8 cellular contexts compared by ENCODE assay signal in genomic region chr1:45686081-45687013, GRCh38. TPM values are rescaled to one million over a fixed set of nuclear protein-coding genes. Genes with fewer than 3 reads are reported as not detected.
DNase-seq lines count a peak whose midpoint lies in the region; ATAC-seq, FAIRE-seq and TF ChIP-seq lines count a peak whose summit lies in the region.

Gene GPBP1L1 (minus strand): TSS chr1:45686533. CDS start chr1:45659087, 27,446 bp downstream.

- peaks cover 0 to 1% of the 10 kb centered on the region in 2 experiments for H3K36me3 ChIP-seq in keratinocyte (ENCODE audit: control insufficient read depth in 2 of 2, extremely low read depth in 1 of 2, insufficient read depth in 2 of 2, low read length in 2 of 2)

- peak within 1 kb of the TSS; percentile 98 for H3K27ac Mint-ChIP-seq in central memory CD8-positive, alpha-beta T cell (ENCODE audit: low read depth)

- H3K9ac ChIP-seq in keratinocyte (ENCODE audit: control insufficient read depth, extremely low read depth, insufficient read depth, low read length), result peak within 1 kb of the TSS; percentile 94

- in situ Hi-C loops in GM18951 (cut with MboI; ENCODE audit: low sequenced_read_pairs, unreplicated experiment), result no loop called here

- H3K4me1 ChIP-seq in keratinocyte (ENCODE audit: control insufficient read depth, extremely low read depth, insufficient read depth, low read length), result peaks cover 18% of the 10 kb centered on the region

- no peaks in the 10 kb centered on the region for H4K20me1 ChIP-seq in keratinocyte (ENCODE audit: control insufficient read depth, extremely low read depth, insufficient read depth, low read length)

- peak within 1 kb of the TSS; percentile 94 for H2AFZ ChIP-seq in keratinocyte (ENCODE audit: control insufficient read depth, low read length)

- H3K9me3 Mint-ChIP-seq in central memory CD8-positive, alpha-beta T cell, result no peaks in the 10 kb centered on the region

- FAIRE-seq in keratinocyte (lab: Jason Lieb, UNC), result peak; percentile 80

- DNase-seq in AG09319 (ENCODE audit: extremely low read depth, low read depth), result peak; percentile 96
- DNase-seq in NCI-H345 treated with DMSO at 0.1 percent for 48 hours (lab: John Stamatoyannopoulos, UW; ENCODE audit: unreplicated experiment), result peak; percentile 94
- DNase-seq in activated CD4-positive, CD25-positive, alpha-beta regulatory T cell treated with anti-CD3 and anti-CD28 coated beads, Interleukin-2, amount 50 U/mL, for 16 hours (ENCODE audit: low read depth, low spot score), result peak; percentile 97
- DNase-seq in central memory CD8-positive, alpha-beta T cell (ENCODE audit: low spot score in 2 of 2), result peak; percentile 97 to 98
- DNase-seq in keratinocyte (ENCODE audit: low read depth, low spot score), result peak; percentile 86
- DNase-seq in stimulated activated CD4-positive, alpha-beta T cell treated with anti-CD3 and anti-CD28 coated beads, Interleukin-15, amount 100 ng/mL, for 1 hour (ENCODE audit: low read depth in 1 of 2, low spot score in 1 of 2), result peak; percentile 95 to 96

- H3K9me3 ChIP-seq in keratinocyte (ENCODE audit: control insufficient read depth, low read depth, low read length), result no peaks in the 10 kb centered on the region

- H3K4me2 ChIP-seq in keratinocyte (ENCODE audit: control insufficient read depth, extremely low read depth, insufficient read depth, low read depth, low read length), result peak within 1 kb of the TSS; percentile 100

- peak within 1 kb of the TSS; percentile 100 for H3K4me3 Mint-ChIP-seq in central memory CD8-positive, alpha-beta T cell

- peaks cover 33% of the 10 kb centered on the region for H3K36me3 Mint-ChIP-seq in central memory CD8-positive, alpha-beta T cell (ENCODE audit: insufficient read depth)

- no peaks in the 10 kb centered on the region for H3K9me1 ChIP-seq in keratinocyte (ENCODE audit: control insufficient read depth, extremely low read depth, insufficient read depth, low read length)

- H3K27me3 Mint-ChIP-seq in central memory CD8-positive, alpha-beta T cell, result no peaks in the 10 kb centered on the region

- peaks cover 50% of the 10 kb centered on the region for H3K4me1 Mint-ChIP-seq in central memory CD8-positive, alpha-beta T cell

- H3K79me2 ChIP-seq in keratinocyte (ENCODE audit: control insufficient read depth, insufficient read depth, low read length), result peaks cover 84% of the 10 kb centered on the region

- TF ChIP-seq CTCF in AG09319 (IDR thresholded peaks at IDR 0.05; ENCODE audit: low read depth, low read length), result no peak
- TF ChIP-seq CTCF in keratinocyte (optimal IDR thresholded peaks at IDR 0.05 in 1 of 3, IDR thresholded peaks at IDR 0.05 in 1 of 3, conservative IDR thresholded peaks at IDR 0.05 in 1 of 3; ENCODE audit: extremely low read depth in 1 of 3, insufficient read depth in 2 of 3, low read length in 3 of 3), result no peak

- peak within 1 kb of the TSS; percentile 99 for H3K27ac ChIP-seq in keratinocyte (ENCODE audit: control insufficient read depth, insufficient read depth, low read length)

- ATAC-seq in HG03196 (IDR thresholded peaks at IDR 0.05; ENCODE audit: unreplicated experiment), result peak; percentile 62
- peak; percentile 73 for ATAC-seq in central memory CD8-positive, alpha-beta T cell (replicated peaks; ENCODE audit: extremely low read depth, poor library complexity, severe bottlenecking)

- H3K4me3 ChIP-seq in keratinocyte (ENCODE audit: control insufficient read depth in 2 of 3, extremely low read depth in 1 of 3, insufficient read depth in 2 of 3, low read depth in 1 of 3, low read length in 3 of 3), result peak within 1 kb of the TSS; percentile 72 to 100 (median 100)

- H3K27me3 ChIP-seq in keratinocyte (ENCODE audit: control insufficient read depth, extremely low read depth, insufficient read depth, low read length), result no peaks in the 10 kb centered on the region

- peak; percentile 80 for TF ChIP-seq POLR2A in GM18951 (IDR thresholded peaks at IDR 0.05; ENCODE audit: extremely low read depth, insufficient read depth, insufficient read length)

- dilution Hi-C loops in keratinocyte (cut with MboI; ENCODE audit: extremely low pct_ligation_motif_present, low sequenced_read_pairs), result loop anchor here (25.0 kb wide), 1 partner anchor 176 kb away; no protein-coding TSS in a partner anchor

RNA-seq across cellular contexts. Expression of gene GPBP1L1, which starts in this region (rescaled TPM):
- polyA plus RNA-seq in keratinocyte, result 43.4 to 65.5 TPM (median 64.1 TPM) in 3 replicates
- polyA plus RNA-seq in keratinocyte (2011; ENCODE audit: low read depth), result 212 TPM
- 36.3 and 73.7 TPM in 2 replicates for polyA plus RNA-seq in keratinocyte (2011; cell fraction: cytosol; rRNA removed)
- polyA plus RNA-seq in keratinocyte (2011; cell fraction: nucleus; rRNA removed), result 89.4 and 117 TPM in 2 replicates
- polyA plus RNA-seq in keratinocyte (2012; ENCODE audit: low replicate concordance), result 50.3 and 70.4 TPM in 2 replicates
- 62.5 to 115 TPM (median 94.5 TPM) in 3 replicates for polyA minus RNA-seq in keratinocyte
- 51.8 TPM for polyA minus RNA-seq in keratinocyte (2011; cell fraction: cytosol; rRNA and poly(A)+ RNA removed)
- 67.1 and 118 TPM in 2 replicates for polyA minus RNA-seq in keratinocyte (2011; cell fraction: nucleus; rRNA and poly(A)+ RNA removed)

Comparison
In these comparisons a context has a peak if more than half of its experiments do, and no peak if none do; other contexts are left out.
1. Peak in every context shown above with its lines: DNase-seq, ATAC-seq, H3K4me3 ChIP-seq and H3K27ac ChIP-seq.